ENCODE assay signal across 16 cellular contexts in the genomic region with DNA sequence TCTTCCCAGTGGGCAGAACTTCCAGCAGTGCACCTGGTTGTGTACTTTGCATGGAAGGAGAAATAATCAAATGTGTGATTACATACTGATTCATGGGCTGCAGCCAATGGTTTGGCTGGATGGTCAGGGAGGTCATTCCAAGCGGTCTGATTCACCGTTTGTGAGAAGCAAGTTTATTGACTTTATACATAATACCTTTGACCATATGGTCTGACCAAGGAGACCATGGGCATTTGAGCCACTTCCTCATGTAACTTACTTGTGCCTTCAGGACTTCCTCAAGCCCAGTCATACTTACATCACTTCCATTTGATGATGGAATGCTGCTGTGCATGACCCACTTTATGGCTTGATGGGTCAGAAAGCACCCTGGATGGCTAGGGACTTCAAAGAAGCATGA. TPM values are rescaled to one million over a fixed set of nuclear protein-coding genes. Genes with fewer than 3 reads are reported as not detected.
DNase-seq lines count a peak whose midpoint lies in the region; ATAC-seq and TF ChIP-seq lines count a peak whose summit lies in the region.
"Had no signal": no experiment of that assay in that cellular context is flagged by ENCODE, and none has a peak within 500 bp of the region (broad histone marks: within the 10 kb centered on the region; RNA-seq: fewer than 3 reads in every experiment).

No MANE protein-coding gene starts in this region.

- no peaks in the 10 kb centered on the region for H3K4me1 ChIP-seq in spleen

- POLR2A ChIA-PET in WTC11 (lab: Charles Lee), result no interaction called here

- H3K4me1 Mint-ChIP-seq in WTC11, result peaks cover 1% of the 10 kb centered on the region; the same call in 1 of the 2 replicates
- H3K4me1 Mint-ChIP-seq: activated B cell treated with CpG ODN at 0.5 μM for 24 hours had no signal

- no peak for ATAC-seq in GM18519 (IDR thresholded peaks at IDR 0.05; ENCODE audit: low FRiP score, unreplicated experiment)
- no peak for ATAC-seq in WTC11
- ATAC-seq: Right ventricle myocardium inferior had no signal

- H3K9me3 Mint-ChIP-seq in WTC11, result peaks cover 6% of the 10 kb centered on the region
- H3K9me3 Mint-ChIP-seq: activated B cell treated with CpG ODN at 0.5 μM for 24 hours, endodermal cell had no signal

- no peaks in the 10 kb centered on the region for H3K27me3 Mint-ChIP-seq in WTC11 (ENCODE audit: low read depth)
- H3K27me3 Mint-ChIP-seq: activated B cell treated with CpG ODN at 0.5 μM for 24 hours; CD4-positive, CD25-positive, alpha-beta regulatory T cell had no signal

- H3K27me3 ChIP-seq in spleen (replicated peaks in 1 of 7), result no peaks in the 10 kb centered on the region

- intact Hi-C loops in spleen (cut with DNase I; ENCODE audit: low total_unique reads), result no loop called here

- no peaks in the 10 kb centered on the region for H3K9me3 ChIP-seq in spleen

- DNase-seq in AG10803 (ENCODE audit: low read depth) (peak; percentile 76), LHCN-M2 (ENCODE audit: low read depth) (peak; percentile 98), brain pericyte (ENCODE audit: low read depth, low spot score) (peak; percentile 20), kidney tubule cell (ENCODE audit: low spot score) (peak; percentile 100), spleen (no peak), SW480 (ENCODE audit: low spot score) (no peak), WTC11 (ENCODE audit: low spot score) (no peak)
- DNase-seq: activated B cell treated with CpG ODN at 0.5 μM for 24 hours; aorta; CD4-positive, CD25-positive, alpha-beta regulatory T cell; endodermal cell; midbrain; stimulated activated CD4-positive, alpha-beta T cell treated with anti-CD3 and anti-CD28 coated beads, Interleukin-2, amount 100 ng/mL, for 48 hours; stimulated activated naive CD4-positive, alpha-beta T cell had no signal

- peaks cover 0 to 68% (median 3%) of the 10 kb centered on the region in 6 donors for H3K36me3 ChIP-seq in spleen

- H3K4me3 Mint-ChIP-seq in WTC11, result no peak overlapping the region
- H3K4me3 Mint-ChIP-seq: activated B cell treated with CpG ODN at 0.5 μM for 24 hours; CD4-positive, CD25-positive, alpha-beta regulatory T cell; endodermal cell had no signal

- H3K27ac Mint-ChIP-seq in WTC11, result no peak overlapping the region
- H3K27ac Mint-ChIP-seq: activated B cell treated with CpG ODN at 0.5 μM for 24 hours; CD4-positive, CD25-positive, alpha-beta regulatory T cell; endodermal cell had no signal

- TF ChIP-seq CTCF in AG10803 (conservative IDR thresholded peaks at IDR 0.05; ENCODE audit: low read length) (no peak), spleen (IDR thresholded peaks at IDR 0.05 in 8 of 11, conservative IDR thresholded peaks at IDR 0.05 in 3 of 11) (no peak), WTC11 (IDR thresholded peaks at IDR 0.05) (no peak)

- H3K27ac ChIP-seq in spleen, result no peak overlapping the region

- H3K4me3 ChIP-seq in AG10803 (ENCODE audit: low read length) (no peak overlapping the region), spleen (no peak overlapping the region)

- TF ChIP-seq POLR2A in spleen (IDR thresholded peaks at IDR 0.05), result no peak

- 95 to 100% (median 100%) methylated on average over 2 of the region's 2 CpGs for WGBS in spleen, 5 donors

- CTCF ChIA-PET in WTC11 (lab: Charles Lee), result no interaction called here

- H3K36me3 Mint-ChIP-seq in WTC11, result peaks cover 26% of the 10 kb centered on the region

TF ChIP-seq in WTC11, 78 proteins besides CTCF, POLR2A, EP300 and RAD21:
- TF ChIP-seq, protein P1, sequence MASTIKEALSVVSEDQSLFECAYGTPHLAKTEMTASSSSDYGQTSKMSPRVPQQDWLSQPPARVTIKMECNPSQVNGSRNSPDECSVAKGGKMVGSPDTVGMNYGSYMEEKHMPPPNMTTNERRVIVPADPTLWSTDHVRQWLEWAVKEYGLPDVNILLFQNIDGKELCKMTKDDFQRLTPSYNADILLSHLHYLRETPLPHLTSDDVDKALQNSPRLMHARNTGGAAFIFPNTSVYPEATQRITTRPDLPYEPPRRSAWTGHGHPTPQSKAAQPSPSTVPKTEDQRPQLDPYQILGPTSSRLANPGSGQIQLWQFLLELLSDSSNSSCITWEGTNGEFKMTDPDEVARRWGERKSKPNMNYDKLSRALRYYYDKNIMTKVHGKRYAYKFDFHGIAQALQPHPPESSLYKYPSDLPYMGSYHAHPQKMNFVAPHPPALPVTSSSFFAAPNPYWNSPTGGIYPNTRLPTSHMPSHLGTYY (CRISPR knock-in tag; IDR thresholded peaks at IDR 0.05), result no peak
- TF ChIP-seq TEAD1 (CRISPR knock-in tag; IDR thresholded peaks at IDR 0.05), result no peak
- TF ChIP-seq SP1 (CRISPR knock-in tag; conservative IDR thresholded peaks at IDR 0.05), result no peak
- TF ChIP-seq FOXP1 (CRISPR knock-in tag; IDR thresholded peaks at IDR 0.05; ENCODE audit: borderline replicate concordance), result no peak
- TF ChIP-seq GABPB1 (CRISPR knock-in tag; IDR thresholded peaks at IDR 0.05), result no peak
- no peak for TF ChIP-seq IRF1 (CRISPR knock-in tag; IDR thresholded peaks at IDR 0.05)

RNA-seq across cellular contexts. Expression of gene DAP, which starts 41.1 kb away (rescaled TPM):
- total RNA-seq in LHCN-M2 (2014; rRNA removed) (45.0 and 62.7 TPM in 2 replicates), spleen (100 to 1,000 TPM in 1 of 7 donors, 10 to 100 TPM in 6; 57.7 to 111 (median 71.1) TPM), WTC11 (2021) (46.7 to 47.7 TPM (median 47.5 TPM) in 3 replicates)
- polyA plus RNA-seq in LHCN-M2 (2012), result 161 TPM
- polyA plus RNA-seq in spleen, result 10 to 100 TPM; 29.4 to 56.3 (median 37.6) TPM

Comparison
In these comparisons a context has a peak if more than half of its experiments do, and no peak if none do; other contexts are left out.
1. DNase-seq: peak in AG10803 (single experiment), LHCN-M2 (single experiment), brain pericyte (single experiment) and kidney tubule cell (single experiment); none in spleen (single experiment), SW480 (single experiment) and WTC11 (single experiment).